11 cellular contexts compared by ENCODE assay signal in genomic region chr2:232321156-232321816, GRCh38. TPM values are rescaled to one million over a fixed set of nuclear protein-coding genes. Genes with fewer than 3 reads are reported as not detected.
DNase-seq lines count a peak whose midpoint lies in the region; ATAC-seq, FAIRE-seq and TF ChIP-seq lines count a peak whose summit lies in the region.
"Had no signal": no experiment of that assay in that cellular context is flagged by ENCODE, and none has a peak within 500 bp of the region (broad histone marks: within the 10 kb centered on the region; RNA-seq: fewer than 3 reads in every experiment).

No MANE protein-coding gene starts in this region.

- peak overlapping the region; percentile 43 for H3K4me3 Mint-ChIP-seq in T-helper 17 cell

- H3K4me1 Mint-ChIP-seq in T-helper 17 cell = peaks cover 36% of the 10 kb centered on the region

- no peaks in the 10 kb centered on the region for H3K36me3 ChIP-seq in lower lobe of right lung

- peak overlapping the region; percentile 81 for H3K27ac Mint-ChIP-seq in T-helper 17 cell

- H3K4me3 ChIP-seq in lower lobe of right lung = no peak overlapping the region

- TF ChIP-seq CTCF in lower lobe of right lung (IDR thresholded peaks at IDR 0.05) = no peak

- no peaks in the 10 kb centered on the region for H3K36me3 Mint-ChIP-seq in T-helper 17 cell (ENCODE audit: low read depth)

- H3K9me3 ChIP-seq in T-helper 17 cell (ENCODE audit: control insufficient read depth, low read length, poor library complexity, severe bottlenecking) (no peaks in the 10 kb centered on the region), lower lobe of right lung (no peaks in the 10 kb centered on the region)

- no peaks in the 10 kb centered on the region for H3K27me3 ChIP-seq in lower lobe of right lung (ENCODE audit: low read depth)

- H3K27me3 Mint-ChIP-seq in T-helper 17 cell = no peaks in the 10 kb centered on the region

- H3K27ac ChIP-seq in lower lobe of right lung = no peak overlapping the region

- ATAC-seq in T-helper 17 cell (peak; percentile 65), lower lobe of right lung (no peak)

- DNase-seq in T-helper 17 cell = no peak
- DNase-seq in activated T-helper 1 cell treated with Interleukin-2 at 50 U/mL for 16 hours (ENCODE audit: low read depth) = peak; percentile 26
- DNase-seq in lower lobe of right lung = peak; percentile 39
- peak; percentile 30 for DNase-seq in stimulated activated naive CD4-positive, alpha-beta T cell treated with Interleukin-2 at 50 U/mL for 16 hours (lab: John Stamatoyannopoulos, UW)
- no peak for DNase-seq in activated gamma-delta T cell treated with Interleukin-2 at 50 U/mL for 16 hours
- DNase-seq in T1000 (lab: John Stamatoyannopoulos, UW) = no peak
- DNase-seq in frontal cortex (ENCODE audit: low spot score in 2 of 2) = no peak
- DNase-seq: NCI-H1694 treated with DMSO at 0.1 percent for 48 hours, SIG-M5 had no signal

- intact Hi-C loops in lower lobe of right lung (cut with DNase I) = no loop called here

- H3K4me1 ChIP-seq in lower lobe of right lung = peaks cover 2% of the 10 kb centered on the region

- FAIRE-seq in frontal cortex (lab: Jason Lieb, UNC) = no peak

RNA-seq across cellular contexts. Expression of gene ALPP, which starts 57.3 kb away (rescaled TPM):
- total RNA-seq in T-helper 17 cell = under 1 TPM; 0.29 to 0.45 TPM
- 6.0 TPM for total RNA-seq in lower lobe of right lung
- total RNA-seq in frontal cortex = not detected
- total RNA-seq: aorta, lung microvascular endothelial cell had no signal

Comparison
In these comparisons a context has a peak if more than half of its experiments do, and no peak if none do; other contexts are left out.
1. DNase-seq: peak in activated T-helper 1 cell treated with Interleukin-2 at 50 U/mL for 16 hours (single experiment), lower lobe of right lung (single experiment) and stimulated activated naive CD4-positive, alpha-beta T cell treated with Interleukin-2 at 50 U/mL for 16 hours (single experiment); none in T-helper 17 cell (0 of 3), activated gamma-delta T cell treated with Interleukin-2 at 50 U/mL for 16 hours (single experiment), T1000 (single experiment) and frontal cortex (0 of 2).